Comparison of ENCODE assay signal across 9 cellular contexts in the genomic region with DNA sequence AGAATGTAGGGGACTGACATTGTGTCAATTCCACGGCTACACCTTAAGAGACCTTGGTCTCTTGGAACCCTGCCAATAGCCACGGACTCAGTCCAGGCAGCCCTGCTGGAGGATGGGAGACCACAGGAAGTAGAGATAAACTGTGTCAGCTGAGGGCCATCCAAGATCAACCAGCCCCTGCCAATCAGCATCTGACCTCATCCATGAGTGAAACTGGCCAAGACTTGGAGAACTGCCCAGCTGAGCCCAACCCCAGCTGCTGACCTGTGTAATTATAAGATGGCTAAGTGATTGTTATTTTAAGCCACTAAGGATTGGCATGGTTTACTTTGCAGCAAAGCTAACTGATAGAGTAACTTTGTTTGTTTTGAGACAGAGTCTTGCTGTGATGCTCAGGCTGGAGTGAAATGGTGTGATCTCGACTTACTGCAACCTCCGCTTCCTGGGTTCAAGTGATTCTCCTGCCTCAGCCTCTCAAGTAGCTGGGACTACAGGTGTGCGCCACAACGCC. TPM values are rescaled to one million over a fixed set of nuclear protein-coding genes. Genes with fewer than 3 reads are reported as not detected.
A peak's percentile ranks its signal among the peaks of the same experiment; 100 is the strongest.
DNase-seq lines count a peak whose midpoint lies in the region; ATAC-seq, FAIRE-seq and TF ChIP-seq lines count a peak whose summit lies in the region.
"Had no signal": no experiment of that assay in that cellular context is flagged by ENCODE, and none has a peak within 500 bp of the region (broad histone marks: within the 10 kb centered on the region; RNA-seq: fewer than 3 reads in every experiment).

No MANE protein-coding gene starts in this region.

- peak; percentile 87 for FAIRE-seq in RCC 7860 (lab: Jason Lieb, UNC)

- no peak overlapping the region for H3K27ac Mint-ChIP-seq in activated CD8-positive, alpha-beta memory T cell treated with anti-CD3 and anti-CD28 coated beads, Interleukin-2, amount 10 ng/mL, durations not matched to agents 7 days and 5 days

- no peaks in the 10 kb centered on the region for H3K9me3 ChIP-seq in HEK293 (ENCODE audit: control insufficient read depth, insufficient read depth, low read depth, low read length)
- H3K9me3 ChIP-seq in vagina = no peaks in the 10 kb centered on the region

- H3K27me3 Mint-ChIP-seq in activated CD8-positive, alpha-beta memory T cell treated with anti-CD3 and anti-CD28 coated beads, Interleukin-2, amount 10 ng/mL, durations not matched to agents 7 days and 5 days = no peaks in the 10 kb centered on the region
- H3K27me3 Mint-ChIP-seq: naive thymus-derived CD8-positive, alpha-beta T cell had no signal

- H3K27ac ChIP-seq in HEK293 (ENCODE audit: extremely low read depth, low read depth, low read length) (no peak overlapping the region), vagina (no peak overlapping the region)

- intact Hi-C loops in vagina (cut with DNase I) = no loop called here

- TF ChIP-seq CTCF in HEK293 (tag by site-specific recombination; IDR thresholded peaks at IDR 0.05) = no peak
- no peak for TF ChIP-seq CTCF in vagina (IDR thresholded peaks at IDR 0.05)

- H3K36me3 ChIP-seq in HEK293 (ENCODE audit: control insufficient read depth in 2 of 2, insufficient read depth in 1 of 2, low read length in 2 of 2) = peaks cover 0 to 4% of the 10 kb centered on the region in 2 experiments; a peak in 2 of 3 replicates
- no peaks in the 10 kb centered on the region for H3K36me3 ChIP-seq in vagina

- H3K4me3 Mint-ChIP-seq in activated CD8-positive, alpha-beta memory T cell treated with anti-CD3 and anti-CD28 coated beads, Interleukin-2, amount 10 ng/mL, durations not matched to agents 7 days and 5 days = no peak overlapping the region
- H3K4me3 Mint-ChIP-seq: naive thymus-derived CD8-positive, alpha-beta T cell had no signal

- DNase-seq in RCC 7860 (ENCODE audit: low spot score) = peak; percentile 84
- DNase-seq in fibroblast of gingiva (ENCODE audit: low read depth) = peak; percentile 91
- peak; percentile 95 for DNase-seq in renal cortical epithelial cell (ENCODE audit: low read depth)
- no peak for DNase-seq in vagina (ENCODE audit: extremely low spot score in 2 of 2)
- no peak for DNase-seq in activated CD8-positive, alpha-beta memory T cell treated with anti-CD3 and anti-CD28 coated beads, Interleukin-2, amount 10 ng/mL, durations not matched to agents 7 days and 5 days
- no peak for DNase-seq in cerebellum (ENCODE audit: low spot score)
- DNase-seq: naive thymus-derived CD8-positive, alpha-beta T cell had no signal

- H3K36me3 Mint-ChIP-seq in activated CD8-positive, alpha-beta memory T cell treated with anti-CD3 and anti-CD28 coated beads, Interleukin-2, amount 10 ng/mL, durations not matched to agents 7 days and 5 days = peaks cover 3% of the 10 kb centered on the region

- POLR2A ChIA-PET in HEK293 (lab: Yijun Ruan, JAX) = interaction anchor here (0.6 to 2.8 kb wide), 6 partner anchors 8 to 231 kb away, joined by 3 to 9 read pairs (median 4); a partner anchor contains a TSS

- H3K4me1 ChIP-seq in HEK293 (ENCODE audit: control insufficient read depth, insufficient read depth, low read length) (peaks cover 4% of the 10 kb centered on the region), vagina (peaks cover 9% of the 10 kb centered on the region)

- no peaks in the 10 kb centered on the region for H3K4me1 Mint-ChIP-seq in activated CD8-positive, alpha-beta memory T cell treated with anti-CD3 and anti-CD28 coated beads, Interleukin-2, amount 10 ng/mL, durations not matched to agents 7 days and 5 days

- H3K27me3 ChIP-seq in vagina = no peaks in the 10 kb centered on the region

- no peak overlapping the region for H3K4me3 ChIP-seq in HEK293 (ENCODE audit: low read depth, low read length)
- no peak overlapping the region for H3K4me3 ChIP-seq in vagina

- no peaks in the 10 kb centered on the region for H3K9me3 Mint-ChIP-seq in activated CD8-positive, alpha-beta memory T cell treated with anti-CD3 and anti-CD28 coated beads, Interleukin-2, amount 10 ng/mL, durations not matched to agents 7 days and 5 days (ENCODE audit: low read depth)
- H3K9me3 Mint-ChIP-seq: naive thymus-derived CD8-positive, alpha-beta T cell had no signal

- no peak for ATAC-seq in HG02938 (IDR thresholded peaks at IDR 0.05; ENCODE audit: unreplicated experiment)
- no peak for ATAC-seq in activated CD8-positive, alpha-beta memory T cell treated with anti-CD3 and anti-CD28 coated beads, Interleukin-2, amount 10 ng/mL, durations not matched to agents 7 days and 5 days
- ATAC-seq: naive thymus-derived CD8-positive, alpha-beta T cell had no signal

- CTCF ChIA-PET in HEK293 (lab: Yijun Ruan, JAX) = interaction anchor here (0.6 to 1.5 kb wide), 2 partner anchors 11 to 154 kb away, joined by 3 to 7 read pairs; no protein-coding TSS in a partner anchor
- CTCF ChIA-PET in activated CD8-positive, alpha-beta memory T cell treated with anti-CD3 and anti-CD28 coated beads, Interleukin-2, amount 10 ng/mL, durations not matched to agents 7 days and 5 days (lab: Charles Lee) = interaction anchor here (0.7 to 1.1 kb wide), 3 partner anchors 46 to 51 kb away, joined by 3 to 5 read pairs (median 3); no protein-coding TSS in a partner anchor

- no peak for TF ChIP-seq POLR2A in vagina (IDR thresholded peaks at IDR 0.05)

TF ChIP-seq in HEK293, 187 proteins besides CTCF, POLR2A, EP300 and RAD21 (continues in another document):
- no peak for TF ChIP-seq ZNF350 (tag by site-specific recombination; IDR thresholded peaks at IDR 0.05)
- no peak for TF ChIP-seq ZNF521 (tag by site-specific recombination; IDR thresholded peaks at IDR 0.05)
- TF ChIP-seq, protein P1, sequence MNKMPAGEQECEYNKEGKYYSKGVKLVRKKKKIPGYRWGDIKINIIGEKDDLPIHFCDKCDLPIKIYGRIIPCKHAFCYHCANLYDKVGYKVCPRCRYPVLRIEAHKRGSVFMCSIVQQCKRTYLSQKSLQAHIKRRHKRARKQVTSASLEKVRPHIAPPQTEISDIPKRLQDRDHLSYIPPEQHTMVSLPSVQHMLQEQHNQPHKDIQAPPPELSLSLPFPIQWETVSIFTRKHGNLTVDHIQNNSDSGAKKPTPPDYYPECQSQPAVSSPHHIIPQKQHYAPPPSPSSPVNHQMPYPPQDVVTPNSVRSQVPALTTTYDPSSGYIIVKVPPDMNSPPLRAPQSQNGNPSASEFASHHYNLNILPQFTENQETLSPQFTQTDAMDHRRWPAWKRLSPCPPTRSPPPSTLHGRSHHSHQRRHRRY (tag by site-specific recombination; IDR thresholded peaks at IDR 0.05) = no peak
- TF ChIP-seq ZNF19 (tag by site-specific recombination; IDR thresholded peaks at IDR 0.05; ENCODE audit: low read depth) = no peak
- TF ChIP-seq ZNF214 (tag by site-specific recombination; IDR thresholded peaks at IDR 0.05; ENCODE audit: borderline replicate concordance) = no peak
- TF ChIP-seq, protein P2, sequence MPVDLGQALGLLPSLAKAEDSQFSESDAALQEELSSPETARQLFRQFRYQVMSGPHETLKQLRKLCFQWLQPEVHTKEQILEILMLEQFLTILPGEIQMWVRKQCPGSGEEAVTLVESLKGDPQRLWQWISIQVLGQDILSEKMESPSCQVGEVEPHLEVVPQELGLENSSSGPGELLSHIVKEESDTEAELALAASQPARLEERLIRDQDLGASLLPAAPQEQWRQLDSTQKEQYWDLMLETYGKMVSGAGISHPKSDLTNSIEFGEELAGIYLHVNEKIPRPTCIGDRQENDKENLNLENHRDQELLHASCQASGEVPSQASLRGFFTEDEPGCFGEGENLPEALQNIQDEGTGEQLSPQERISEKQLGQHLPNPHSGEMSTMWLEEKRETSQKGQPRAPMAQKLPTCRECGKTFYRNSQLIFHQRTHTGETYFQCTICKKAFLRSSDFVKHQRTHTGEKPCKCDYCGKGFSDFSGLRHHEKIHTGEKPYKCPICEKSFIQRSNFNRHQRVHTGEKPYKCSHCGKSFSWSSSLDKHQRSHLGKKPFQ (tag by site-specific recombination; IDR thresholded peaks at IDR 0.05) = peak; percentile 94
- TF ChIP-seq ZSCAN16 (tag by site-specific recombination; IDR thresholded peaks at IDR 0.05) = no peak
- TF ChIP-seq, protein P3, sequence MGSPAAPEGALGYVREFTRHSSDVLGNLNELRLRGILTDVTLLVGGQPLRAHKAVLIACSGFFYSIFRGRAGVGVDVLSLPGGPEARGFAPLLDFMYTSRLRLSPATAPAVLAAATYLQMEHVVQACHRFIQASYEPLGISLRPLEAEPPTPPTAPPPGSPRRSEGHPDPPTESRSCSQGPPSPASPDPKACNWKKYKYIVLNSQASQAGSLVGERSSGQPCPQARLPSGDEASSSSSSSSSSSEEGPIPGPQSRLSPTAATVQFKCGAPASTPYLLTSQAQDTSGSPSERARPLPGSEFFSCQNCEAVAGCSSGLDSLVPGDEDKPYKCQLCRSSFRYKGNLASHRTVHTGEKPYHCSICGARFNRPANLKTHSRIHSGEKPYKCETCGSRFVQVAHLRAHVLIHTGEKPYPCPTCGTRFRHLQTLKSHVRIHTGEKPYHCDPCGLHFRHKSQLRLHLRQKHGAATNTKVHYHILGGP (tag by site-specific recombination; IDR thresholded peaks at IDR 0.05) = no peak
- TF ChIP-seq ZNF37A (tag by site-specific recombination; IDR thresholded peaks at IDR 0.05) = no peak
- TF ChIP-seq ZNF211 (tag by site-specific recombination; IDR thresholded peaks at IDR 0.05; ENCODE audit: low read depth) = no peak
- no peak for TF ChIP-seq ZSCAN30 (tag by site-specific recombination; IDR thresholded peaks at IDR 0.05)
- TF ChIP-seq ZNF76 (tag by site-specific recombination; IDR thresholded peaks at IDR 0.05; ENCODE audit: borderline replicate concordance, low read depth) = no peak
- TF ChIP-seq ZNF664 (tag by site-specific recombination; IDR thresholded peaks at IDR 0.05) = no peak
- TF ChIP-seq KLF7 (tag by site-specific recombination; IDR thresholded peaks at IDR 0.05; ENCODE audit: borderline replicate concordance) = 0 out of 2 replicates have a peak, but pooled peaks have one; percentile 18
- TF ChIP-seq ZNF394 (tag by site-specific recombination; IDR thresholded peaks at IDR 0.05; ENCODE audit: borderline replicate concordance) = no peak

RNA-seq across cellular contexts. Expression of a gene that starts 13.3 kb away (rescaled TPM):
- total RNA-seq in renal cortical epithelial cell (615 and 1,023 TPM in 2 replicates), vagina (487 TPM), cerebellum (379 TPM)
- total RNA-seq in activated CD8-positive, alpha-beta memory T cell treated with anti-CD3 and anti-CD28 coated beads, Interleukin-2, amount 10 ng/mL, durations not matched to agents 7 days and 5 days = 100 to 1,000 TPM; 341 to 452 TPM

RNA-seq across cellular contexts. Expression of a gene that starts 42.7 kb away (rescaled TPM):
- total RNA-seq in renal cortical epithelial cell (159 and 234 TPM in 2 replicates), vagina (57.5 TPM), cerebellum (76.1 TPM)
- total RNA-seq in activated CD8-positive, alpha-beta memory T cell treated with anti-CD3 and anti-CD28 coated beads, Interleukin-2, amount 10 ng/mL, durations not matched to agents 7 days and 5 days = 10 to 100 TPM; 18.3 to 20.7 TPM

Comparison
In these comparisons a context has a peak if more than half of its experiments do, and no peak if none do; other contexts are left out.
1. DNase-seq: peak in RCC 7860 (single experiment), fibroblast of gingiva (single experiment) and renal cortical epithelial cell (single experiment); none in vagina (0 of 2), activated CD8-positive, alpha-beta memory T cell treated with anti-CD3 and anti-CD28 coated beads, Interleukin-2, amount 10 ng/mL, durations not matched to agents 7 days and 5 days (single experiment) and cerebellum (single experiment).